28 cellular contexts compared by ENCODE assay signal in the genomic region with DNA sequence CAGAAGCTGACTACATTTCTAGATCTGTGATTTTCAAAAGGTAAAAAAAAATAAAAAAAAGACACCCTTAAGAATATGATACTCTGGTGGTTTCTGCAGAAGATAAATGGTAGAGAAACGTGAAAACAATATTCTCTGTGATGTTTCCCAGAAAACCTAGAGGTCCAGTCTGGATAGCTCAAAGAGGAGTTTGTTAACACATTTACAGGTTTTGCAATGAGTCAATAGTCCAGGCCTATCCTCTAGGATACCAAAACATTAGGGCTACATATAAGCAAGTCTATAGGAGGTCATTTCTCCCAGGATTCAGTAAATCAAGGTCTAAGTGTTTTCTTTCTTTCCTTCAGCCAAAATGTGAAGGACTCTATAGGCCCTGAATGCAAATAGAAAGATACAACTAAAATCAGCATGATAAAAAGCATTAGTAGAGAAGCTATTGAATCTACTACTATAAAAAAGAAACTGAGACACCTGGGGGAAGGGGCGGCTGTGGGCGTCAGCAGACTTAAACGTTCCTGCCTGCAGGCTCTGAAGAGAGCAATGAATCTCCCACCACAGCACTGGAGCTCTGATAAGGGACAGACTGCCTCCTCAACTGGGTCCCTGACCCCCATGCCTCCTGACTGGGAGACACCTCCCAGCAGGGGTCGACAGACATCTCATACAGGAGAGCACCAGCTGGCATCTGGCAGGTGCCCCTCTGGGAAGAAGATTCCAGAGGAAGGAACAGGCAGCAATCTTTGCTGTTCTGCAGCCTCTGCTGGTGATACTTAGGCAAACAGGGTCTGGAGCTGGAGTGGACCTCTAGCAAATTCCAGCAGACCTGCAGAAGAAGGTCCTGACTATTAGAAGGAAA. TPM values are rescaled to one million over a fixed set of nuclear protein-coding genes. Genes with fewer than 3 reads are reported as not detected.
"Had no signal": no experiment of that assay in that cellular context is flagged by ENCODE, and none has a peak within 500 bp of the region (broad histone marks: within the 10 kb centered on the region; RNA-seq: fewer than 3 reads in every experiment).

No MANE protein-coding gene starts in this region.

- H3K36me3 ChIP-seq: brain microvascular endothelial cell, cardiac muscle cell, SJCRH30 had no signal

- ATAC-seq: activated T-helper 17 cell treated with anti-CD3 and anti-CD28 coated beads, Interleukin-2, amount 50 U/mL, for 72 hours; Panc1; Right ventricle myocardium inferior had no signal

- H3K9me3 Mint-ChIP-seq: activated CD4-positive, alpha-beta T cell treated with anti-CD3 and anti-CD28 coated beads, Interleukin-2, amount 10 ng/mL, durations not matched to agents 24 days and 14 days; activated naive CD4-positive, alpha-beta T cell treated with anti-CD3 and anti-CD28 coated beads for 36 hours; activated T-helper 17 cell treated with anti-CD3 and anti-CD28 coated beads, Interleukin-2, amount 50 U/mL, for 72 hours; T-helper 1 cell treated with Interleukin-12 subunit alpha and Interleukin-12 subunit beta and Interleukin-4 antibody, amounts not matched to agents 30 μg/mL and 1 μg/mL, for 36 hours had no signal

- H3K27ac Mint-ChIP-seq: activated CD4-positive, alpha-beta T cell treated with anti-CD3 and anti-CD28 coated beads, Interleukin-2, amount 10 ng/mL, durations not matched to agents 24 days and 14 days; activated naive CD4-positive, alpha-beta T cell treated with anti-CD3 and anti-CD28 coated beads for 36 hours; activated naive CD8-positive, alpha-beta T cell; activated T-helper 17 cell treated with anti-CD3 and anti-CD28 coated beads, Interleukin-2, amount 50 U/mL, for 72 hours; T-helper 1 cell treated with Interleukin-12 subunit alpha and Interleukin-12 subunit beta and Interleukin-4 antibody, amounts not matched to agents 30 μg/mL and 1 μg/mL, for 36 hours had no signal

- H3K4me3 ChIP-seq: cardiac muscle cell, SJCRH30 had no signal

- H3K27ac ChIP-seq: brain microvascular endothelial cell, cardiac muscle cell, SJCRH30 had no signal

- H3K4me1 ChIP-seq: SJCRH30 had no signal

- H3K4me3 Mint-ChIP-seq: activated CD4-positive, alpha-beta T cell treated with anti-CD3 and anti-CD28 coated beads, Interleukin-2, amount 10 ng/mL, durations not matched to agents 24 days and 14 days; activated naive CD4-positive, alpha-beta T cell treated with anti-CD3 and anti-CD28 coated beads for 36 hours; activated naive CD8-positive, alpha-beta T cell; activated T-helper 17 cell treated with anti-CD3 and anti-CD28 coated beads, Interleukin-2, amount 50 U/mL, for 72 hours; T-helper 1 cell treated with Interleukin-12 subunit alpha and Interleukin-12 subunit beta and Interleukin-4 antibody, amounts not matched to agents 30 μg/mL and 1 μg/mL, for 36 hours had no signal

- DNase-seq: activated CD4-positive, alpha-beta T cell treated with anti-CD3 and anti-CD28 coated beads for 1 hour; activated CD4-positive, alpha-beta T cell treated with anti-CD3 and anti-CD28 coated beads, Interleukin-2, amount 10 ng/mL, durations not matched to agents 24 days and 14 days; activated CD4-positive, alpha-beta T cell treated with anti-CD3 and anti-CD28 coated beads, Interleukin-2, amount 50 U/mL, for 48 hours; activated CD8-positive, alpha-beta memory T cell treated with anti-CD3 and anti-CD28 coated beads for 24 hours; activated gamma-delta T cell; activated naive CD4-positive, alpha-beta T cell treated with anti-CD3 and anti-CD28 coated beads for 36 hours; activated T-cell treated with anti-CD3 and anti-CD28 coated beads for 4 hours; activated T-cell treated with anti-CD3 and anti-CD28 coated beads, Interleukin-2, amount 50 U/mL, for 48 hours; amygdala; brain microvascular endothelial cell; KG1; NCI-H1092; NCI-H1417; NCI-H1930; NCI-H2107; NCI-H510A treated with DMSO at 0.1 percent for 48 hours; NCI-H69; NK-92 treated with Interleukin-12 subunit alpha and Interleukin-12 subunit beta, amount 100 ng/mL, for 24 hours; OCI-M1; RPMI8226; SJCRH30 had no signal

- H3K9me3 ChIP-seq: SJCRH30 had no signal

- H3K36me3 Mint-ChIP-seq: activated naive CD8-positive, alpha-beta T cell had no signal

- H3K27me3 ChIP-seq: brain microvascular endothelial cell, cardiac muscle cell, SJCRH30 had no signal

- H3K27me3 Mint-ChIP-seq: activated naive CD8-positive, alpha-beta T cell had no signal

- H3K4me1 Mint-ChIP-seq: activated CD4-positive, alpha-beta T cell treated with anti-CD3 and anti-CD28 coated beads, Interleukin-2, amount 10 ng/mL, durations not matched to agents 24 days and 14 days; activated T-helper 17 cell treated with anti-CD3 and anti-CD28 coated beads, Interleukin-2, amount 50 U/mL, for 72 hours had no signal

RNA-seq across cellular contexts. Expression of a gene that starts 33.7 kb away (rescaled TPM):
- total RNA-seq: activated naive CD4-positive, alpha-beta T cell treated with anti-CD3 and anti-CD28 coated beads for 36 hours; MCF 10A had no signal
